In genomic region chr6:5278571-5279120, GRCh38 we compare ENCODE assay signal across 19 cellular contexts. TPM values are rescaled to one million over a fixed set of nuclear protein-coding genes. Genes with fewer than 3 reads are reported as not detected.
A peak's percentile ranks its signal among the peaks of the same experiment; 100 is the strongest.
DNase-seq lines count a peak whose midpoint lies in the region; ATAC-seq, FAIRE-seq and TF ChIP-seq lines count a peak whose summit lies in the region.
"Had no signal": no experiment of that assay in that cellular context is flagged by ENCODE, and none has a peak within 500 bp of the region (broad histone marks: within the 10 kb centered on the region; RNA-seq: fewer than 3 reads in every experiment).

No MANE protein-coding gene starts in this region.

- BruUV-seq in Caco-2 (replicated peaks; lab: Mats Ljungman, UMichigan) = no TSS peak

- no peaks in the 10 kb centered on the region for H3K27me3 ChIP-seq in Caco-2 (replicated peaks; ENCODE audit: control insufficient read depth, insufficient read depth, low read length)
- no peaks in the 10 kb centered on the region for H3K27me3 ChIP-seq in CD4-positive, alpha-beta T cell (ENCODE audit: control insufficient read depth, insufficient read depth, low read length)
- H3K27me3 ChIP-seq: MG63, suprapubic skin had no signal

- no peaks in the 10 kb centered on the region for H3K27me3 Mint-ChIP-seq in activated CD8-positive, alpha-beta memory T cell treated with anti-CD3 and anti-CD28 coated beads, Interleukin-2, amount 10 ng/mL, durations not matched to agents 7 days and 5 days
- H3K27me3 Mint-ChIP-seq in activated CD4-positive, alpha-beta memory T cell treated with anti-CD3 and anti-CD28 coated beads for 36 hours = no peaks in the 10 kb centered on the region
- H3K27me3 Mint-ChIP-seq in naive B cell (no peaks in the 10 kb centered on the region), Caco-2 (ENCODE audit: insufficient read depth, unreplicated experiment) (no peaks in the 10 kb centered on the region)
- no peaks in the 10 kb centered on the region for H3K27me3 Mint-ChIP-seq in CD4-positive, alpha-beta T cell

- H3K4me3 Mint-ChIP-seq in activated CD8-positive, alpha-beta memory T cell treated with anti-CD3 and anti-CD28 coated beads, Interleukin-2, amount 10 ng/mL, durations not matched to agents 7 days and 5 days = no peak overlapping the region
- peak overlapping the region; percentile 39 for H3K4me3 Mint-ChIP-seq in activated CD4-positive, alpha-beta memory T cell treated with anti-CD3 and anti-CD28 coated beads for 36 hours
- H3K4me3 Mint-ChIP-seq in naive B cell (peak overlapping the region in 4 of 8 donors; percentile 33 to 61 (median 44)), Caco-2 (ENCODE audit: unreplicated experiment) (no peak overlapping the region)
- H3K4me3 Mint-ChIP-seq in CD4-positive, alpha-beta T cell = no peak overlapping the region

- ATAC-seq in activated CD8-positive, alpha-beta memory T cell treated with anti-CD3 and anti-CD28 coated beads, Interleukin-2, amount 10 ng/mL, durations not matched to agents 7 days and 5 days = no peak
- peak; percentile 21 to 48 for ATAC-seq in naive B cell (ENCODE audit: low read depth in 2 of 2)
- no peak for ATAC-seq in left lobe of liver
- no peak for ATAC-seq in CD4-positive, alpha-beta T cell (ENCODE audit: poor library complexity)

- no peaks in the 10 kb centered on the region for H3K9me3 ChIP-seq in Caco-2
- no peaks in the 10 kb centered on the region for H3K9me3 ChIP-seq in CD4-positive, alpha-beta T cell (ENCODE audit: control insufficient read depth, low read length)
- H3K9me3 ChIP-seq: MG63, SK-N-SH, suprapubic skin had no signal

- intact Hi-C loops in activated CD4-positive, alpha-beta memory T cell treated with anti-CD3 and anti-CD28 coated beads for 36 hours (cut with micrococcal nuclease) = no loop called here
- intact Hi-C loops in Caco-2 (cut with micrococcal nuclease; ENCODE audit: unreplicated experiment) = no loop called here
- intact Hi-C loops in CD4-positive, alpha-beta T cell (cut with DNase I, micrococcal nuclease) = no loop called here

- H3K36me3 Mint-ChIP-seq in activated CD8-positive, alpha-beta memory T cell treated with anti-CD3 and anti-CD28 coated beads, Interleukin-2, amount 10 ng/mL, durations not matched to agents 7 days and 5 days = peaks cover 13% of the 10 kb centered on the region
- peaks cover 6% of the 10 kb centered on the region for H3K36me3 Mint-ChIP-seq in activated CD4-positive, alpha-beta memory T cell treated with anti-CD3 and anti-CD28 coated beads for 36 hours
- H3K36me3 Mint-ChIP-seq in naive B cell = peaks cover 0 to 3% of the 10 kb centered on the region in 2 donors
- no peaks in the 10 kb centered on the region for H3K36me3 Mint-ChIP-seq in Caco-2 (ENCODE audit: insufficient read depth, unreplicated experiment)
- peaks cover 4% of the 10 kb centered on the region for H3K36me3 Mint-ChIP-seq in CD4-positive, alpha-beta T cell (ENCODE audit: low read depth)

- peak; percentile 65 for FAIRE-seq in GM18507 (lab: Jason Lieb, UNC)
- FAIRE-seq: urothelium cell line had no signal

- TF ChIP-seq CTCF in Caco-2 (IDR thresholded peaks at IDR 0.05; ENCODE audit: insufficient read depth in 1 of 2, low read depth in 1 of 2, low read length in 1 of 2, severe bottlenecking in 1 of 2, unreplicated experiment in 1 of 2) = no peak
- no peak for TF ChIP-seq CTCF in CD4-positive, alpha-beta T cell (IDR thresholded peaks at IDR 0.05)

- H3K36me3 ChIP-seq in Caco-2 (ENCODE audit: control insufficient read depth, insufficient read depth, low read length) = no peaks in the 10 kb centered on the region; the same call in 1 of the 2 replicates
- H3K36me3 ChIP-seq: MG63, suprapubic skin had no signal

- no peak for DNase-seq in activated CD8-positive, alpha-beta memory T cell treated with anti-CD3 and anti-CD28 coated beads, Interleukin-2, amount 10 ng/mL, durations not matched to agents 7 days and 5 days
- no peak for DNase-seq in activated CD8-positive, alpha-beta memory T cell treated with anti-CD3 and anti-CD28 coated beads for 24 hours
- DNase-seq in GM18507 (ENCODE audit: extremely low spot score, insufficient read length, low read depth) (no peak), naive B cell (no peak), left lobe of liver (ENCODE audit: low spot score) (no peak), Caco-2 (no peak)
- DNase-seq in activated CD4-positive, alpha-beta memory T cell treated with anti-CD3 and anti-CD28 coated beads for 36 hours = peak; percentile 35
- DNase-seq in CD4-positive, alpha-beta T cell = no peak
- DNase-seq: amniotic stem cell; effector CD4-positive, alpha-beta T cell; MG63; NCI-H1417; NCI-H2081; NCI-H446; NCI-H82; SK-N-SH had no signal

- H3K27ac Mint-ChIP-seq in activated CD8-positive, alpha-beta memory T cell treated with anti-CD3 and anti-CD28 coated beads, Interleukin-2, amount 10 ng/mL, durations not matched to agents 7 days and 5 days = peak overlapping the region; percentile 97
- H3K27ac Mint-ChIP-seq in activated CD4-positive, alpha-beta memory T cell treated with anti-CD3 and anti-CD28 coated beads for 36 hours = peak overlapping the region; percentile 92
- H3K27ac Mint-ChIP-seq in naive B cell (peak overlapping the region in 2 of 6 donors; percentile 16 to 85), Caco-2 (ENCODE audit: unreplicated experiment) (no peak overlapping the region)
- no peak overlapping the region for H3K27ac Mint-ChIP-seq in CD4-positive, alpha-beta T cell

- no peak overlapping the region for H3K27ac ChIP-seq in CD4-positive, alpha-beta T cell (ENCODE audit: low read depth, low read length)
- H3K27ac ChIP-seq: suprapubic skin, VCaP had no signal

- H3K9me3 Mint-ChIP-seq in activated CD8-positive, alpha-beta memory T cell treated with anti-CD3 and anti-CD28 coated beads, Interleukin-2, amount 10 ng/mL, durations not matched to agents 7 days and 5 days (ENCODE audit: low read depth) = no peaks in the 10 kb centered on the region
- H3K9me3 Mint-ChIP-seq in activated CD4-positive, alpha-beta memory T cell treated with anti-CD3 and anti-CD28 coated beads for 36 hours = no peaks in the 10 kb centered on the region
- H3K9me3 Mint-ChIP-seq in naive B cell = no peaks in the 10 kb centered on the region
- no peaks in the 10 kb centered on the region for H3K9me3 Mint-ChIP-seq in Caco-2 (ENCODE audit: unreplicated experiment)
- H3K9me3 Mint-ChIP-seq in CD4-positive, alpha-beta T cell = no peaks in the 10 kb centered on the region

- H3K4me1 ChIP-seq in Caco-2 = no peaks in the 10 kb centered on the region
- H3K4me1 ChIP-seq: suprapubic skin had no signal

- CTCF ChIA-PET in activated CD8-positive, alpha-beta memory T cell treated with anti-CD3 and anti-CD28 coated beads, Interleukin-2, amount 10 ng/mL, durations not matched to agents 7 days and 5 days (lab: Charles Lee) = interaction anchor here (0.9 kb wide), 1 partner anchor 12 kb away, joined by 3 read pairs; no protein-coding TSS in a partner anchor
- CTCF ChIA-PET in activated CD4-positive, alpha-beta memory T cell treated with anti-CD3 and anti-CD28 coated beads for 36 hours (lab: Charles Lee) = interaction anchor here (0.6 kb wide), 1 partner anchor 85 kb away, joined by 3 read pairs; no protein-coding TSS in a partner anchor
- CTCF ChIA-PET in Caco-2 (lab: Charles Lee) = no interaction called here
- CTCF ChIA-PET in CD4-positive, alpha-beta T cell (lab: Charles Lee) = no interaction called here

- H3K4me1 Mint-ChIP-seq in activated CD8-positive, alpha-beta memory T cell treated with anti-CD3 and anti-CD28 coated beads, Interleukin-2, amount 10 ng/mL, durations not matched to agents 7 days and 5 days = peaks cover 80% of the 10 kb centered on the region
- H3K4me1 Mint-ChIP-seq in activated CD4-positive, alpha-beta memory T cell treated with anti-CD3 and anti-CD28 coated beads for 36 hours (ENCODE audit: low read depth) = peaks cover 70% of the 10 kb centered on the region
- peaks cover 11 to 25% (median 20%) of the 10 kb centered on the region in 3 donors for H3K4me1 Mint-ChIP-seq in naive B cell
- no peaks in the 10 kb centered on the region for H3K4me1 Mint-ChIP-seq in Caco-2 (ENCODE audit: low read depth, unreplicated experiment)
- H3K4me1 Mint-ChIP-seq in CD4-positive, alpha-beta T cell (ENCODE audit: low read depth) = peaks cover 51% of the 10 kb centered on the region

- no peak overlapping the region for H3K4me3 ChIP-seq in Caco-2 (ENCODE audit: low read depth, low read length)
- H3K4me3 ChIP-seq: MG63, suprapubic skin had no signal

- POLR2A ChIA-PET in activated CD4-positive, alpha-beta memory T cell treated with anti-CD3 and anti-CD28 coated beads for 36 hours (lab: Charles Lee) = interaction anchor here (1.4 to 5.3 kb wide), 3 partner anchors 12 to 24 kb away, joined by 3 to 36 read pairs (median 22); partner anchors contain the start of genes FARS2 and LYRM4
- POLR2A ChIA-PET in Caco-2 (lab: Charles Lee) = no interaction called here
- POLR2A ChIA-PET in CD4-positive, alpha-beta T cell (lab: Charles Lee) = no interaction called here

RNA-seq across cellular contexts. Expression of gene FARS2, which starts 17.3 kb away (rescaled TPM):
- 10 to 100 TPM; 23.2 to 28.3 TPM for total RNA-seq in activated CD8-positive, alpha-beta memory T cell treated with anti-CD3 and anti-CD28 coated beads, Interleukin-2, amount 10 ng/mL, durations not matched to agents 7 days and 5 days
- total RNA-seq in activated CD4-positive, alpha-beta memory T cell treated with anti-CD3 and anti-CD28 coated beads for 36 hours = 10 to 100 TPM; 22.7 to 23.7 TPM
- polyA plus RNA-seq in naive B cell (ENCODE audit: low read depth in 6 of 6) = 10 to 100 TPM; 25.7 to 35.9 (median 27.6) TPM
- total RNA-seq in left lobe of liver = 10.0 TPM
- total RNA-seq in Caco-2 (2022) = 14.0 and 15.4 TPM in 2 replicates
- total RNA-seq in CD4-positive, alpha-beta T cell = 10 to 100 TPM; 12.6 to 12.8 TPM

RNA-seq across cellular contexts. Expression of gene LYRM4, which starts 17.9 kb away (rescaled TPM):
- total RNA-seq in activated CD8-positive, alpha-beta memory T cell treated with anti-CD3 and anti-CD28 coated beads, Interleukin-2, amount 10 ng/mL, durations not matched to agents 7 days and 5 days = 10 to 100 TPM; 36.4 to 39.6 TPM
- 10 to 100 TPM; 50.6 to 53.6 TPM for total RNA-seq in activated CD4-positive, alpha-beta memory T cell treated with anti-CD3 and anti-CD28 coated beads for 36 hours
- polyA plus RNA-seq in naive B cell (ENCODE audit: low read depth in 6 of 6) = 10 to 100 TPM; 33.1 to 44.6 (median 40.7) TPM
- total RNA-seq in left lobe of liver = 7.7 TPM
- total RNA-seq in Caco-2 (2022) = 52.8 and 56.3 TPM in 2 replicates
- total RNA-seq in CD4-positive, alpha-beta T cell = 10 to 100 TPM; 24.8 to 28.1 TPM

Comparison
In these comparisons a context has a peak if more than half of its experiments do, and no peak if none do; other contexts are left out.
1. ATAC-seq: peak in naive B cell (2 of 2); none in activated CD8-positive, alpha-beta memory T cell treated with anti-CD3 and anti-CD28 coated beads, Interleukin-2, amount 10 ng/mL, durations not matched to agents 7 days and 5 days (single experiment), left lobe of liver (single experiment) and CD4-positive, alpha-beta T cell (single experiment).
2. H3K27ac Mint-ChIP-seq: peak in activated CD8-positive, alpha-beta memory T cell treated with anti-CD3 and anti-CD28 coated beads, Interleukin-2, amount 10 ng/mL, durations not matched to agents 7 days and 5 days (single experiment) and activated CD4-positive, alpha-beta memory T cell treated with anti-CD3 and anti-CD28 coated beads for 36 hours (single experiment); none in Caco-2 (single experiment) and CD4-positive, alpha-beta T cell (single experiment).
3. CTCF ChIA-PET loops: an anchor here in activated CD8-positive, alpha-beta memory T cell treated with anti-CD3 and anti-CD28 coated beads, Interleukin-2, amount 10 ng/mL, durations not matched to agents 7 days and 5 days (0.9 kb wide) and activated CD4-positive, alpha-beta memory T cell treated with anti-CD3 and anti-CD28 coated beads for 36 hours (0.6 kb wide); none called in Caco-2 and CD4-positive, alpha-beta T cell.